In the genomic region with DNA sequence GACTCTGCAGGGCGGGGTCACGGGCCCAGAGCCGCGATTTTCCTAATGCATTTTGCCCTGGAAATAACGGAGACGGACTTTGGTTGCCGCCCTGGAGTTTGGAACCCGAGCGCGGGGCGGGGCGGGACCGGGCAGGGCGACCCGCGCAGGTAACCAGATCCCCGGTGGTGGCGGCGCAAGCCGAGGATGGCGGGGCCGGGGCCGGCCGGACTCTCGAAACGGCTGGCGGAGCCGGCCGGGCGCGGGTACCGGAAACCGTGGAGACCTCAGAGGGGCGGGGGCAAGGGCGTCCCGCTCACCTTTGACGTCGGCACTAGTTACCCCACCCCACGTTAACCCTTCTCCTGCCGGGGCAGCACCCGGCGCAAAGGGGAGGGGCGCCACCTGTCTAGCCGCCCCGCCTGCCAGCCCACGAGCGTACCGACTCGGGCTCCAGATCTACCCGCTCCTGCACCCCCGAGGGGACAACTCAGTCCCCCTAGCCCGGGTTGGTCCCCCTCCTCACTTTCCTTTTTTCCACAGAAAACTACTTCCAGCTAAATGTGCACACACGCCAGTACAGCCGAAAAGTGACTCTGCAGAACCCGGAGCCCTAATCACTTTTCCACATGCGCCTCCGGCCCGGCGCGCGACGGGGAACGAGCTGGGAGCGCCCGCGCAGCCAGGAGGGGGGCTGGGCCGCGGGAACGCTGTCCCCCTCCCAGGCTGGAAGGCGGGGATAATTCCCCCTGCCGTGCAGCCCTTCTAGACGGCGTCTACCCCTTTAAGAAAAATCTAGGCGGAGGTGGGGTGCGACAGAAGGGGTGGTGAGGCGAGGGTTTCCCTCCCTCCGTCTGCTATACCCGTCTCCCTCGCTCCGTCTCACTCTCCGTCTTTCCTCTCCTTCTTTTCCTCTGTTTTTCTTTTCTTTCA, we compare ENCODE assay signal across 8 cellular contexts. TPM values are rescaled to one million over a fixed set of nuclear protein-coding genes. Genes with fewer than 3 reads are reported as not detected.
DNase-seq lines count a peak whose midpoint lies in the region; ATAC-seq and TF ChIP-seq lines count a peak whose summit lies in the region.

No MANE protein-coding gene starts in this region.

- H3K36me3 ChIP-seq in esophagus (ENCODE audit: control insufficient read depth in 2 of 2, insufficient read depth in 2 of 2, low read length in 1 of 2) = no peaks in the 10 kb centered on the region

- peaks cover 4 to 19% of the 10 kb centered on the region in 2 donors for H3K27me3 ChIP-seq in esophagus (ENCODE audit: control insufficient read depth in 1 of 2, insufficient read depth in 2 of 2, low read length in 2 of 2)

- peaks cover 4% of the 10 kb centered on the region for H3K9me3 Mint-ChIP-seq in nephron

- peak overlapping the region; percentile 86 to 91 (median 89) for H3K4me3 Mint-ChIP-seq in nephron

- no peak for TF ChIP-seq CTCF in nephron (IDR thresholded peaks at IDR 0.05; ENCODE audit: unreplicated experiment in 3 of 3)

- no peak overlapping the region for H3K27ac Mint-ChIP-seq in nephron

- H3K4me3 ChIP-seq in esophagus (ENCODE audit: low read depth in 1 of 2, low read length in 2 of 2) = peak overlapping the region; percentile 44 to 62

- H3K36me3 Mint-ChIP-seq in nephron (ENCODE audit: low read depth) = no peaks in the 10 kb centered on the region

- H3K4me1 ChIP-seq in esophagus (ENCODE audit: control insufficient read depth in 2 of 2, insufficient read depth in 2 of 2, low read length in 1 of 2) = peaks cover 6 to 24% of the 10 kb centered on the region in 2 donors

- DNase-seq in stimulated activated CD4-positive, alpha-beta T cell treated with anti-CD3 and anti-CD28 coated beads, Interleukin-15, amount 100 ng/mL, for 24 hours = peak; percentile 30
- no peak for DNase-seq in stimulated activated CD4-positive, alpha-beta T cell treated with anti-CD3 and anti-CD28 coated beads, Interleukin-2, amount 100 ng/mL, for 48 hours
- peak; percentile 73 for DNase-seq in SW480 (ENCODE audit: low spot score)

- H3K27me3 Mint-ChIP-seq in nephron (ENCODE audit: low read depth) = peaks cover 93% of the 10 kb centered on the region

- ATAC-seq in GM19463 (IDR thresholded peaks at IDR 0.05; ENCODE audit: unreplicated experiment) = no peak
- ATAC-seq in HG02798 (IDR thresholded peaks at IDR 0.05; ENCODE audit: poor library complexity, unreplicated experiment) = no peak
- no peak for ATAC-seq in HG02852 (IDR thresholded peaks at IDR 0.05; ENCODE audit: unreplicated experiment)

- 0 to 1% methylated on average over 79 to 81 of the region's 81 CpGs for WGBS in esophagus, 2 donors

- H3K4me1 Mint-ChIP-seq in nephron = peaks cover 57% of the 10 kb centered on the region

- peak overlapping the region in 1 of 2 donors; percentile 25 for H3K27ac ChIP-seq in esophagus (ENCODE audit: low read depth in 2 of 2, low read length in 1 of 2)

- H3K9me3 ChIP-seq in esophagus (ENCODE audit: control insufficient read depth in 2 of 2, insufficient read depth in 1 of 2, low read depth in 1 of 2, low read length in 1 of 2) = no peaks in the 10 kb centered on the region

RNA-seq across cellular contexts. Expression of a gene that starts 2.7 kb away (rescaled TPM):
- polyA plus RNA-seq in esophagus = 1 to 10 TPM; 1.7 to 2.2 TPM

Comparison
In these comparisons a context has a peak if more than half of its experiments do, and no peak if none do; other contexts are left out.
1. DNase-seq: peak in stimulated activated CD4-positive, alpha-beta T cell treated with anti-CD3 and anti-CD28 coated beads, Interleukin-15, amount 100 ng/mL, for 24 hours (single experiment) and SW480 (single experiment); none in stimulated activated CD4-positive, alpha-beta T cell treated with anti-CD3 and anti-CD28 coated beads, Interleukin-2, amount 100 ng/mL, for 48 hours (0 of 2).